13 cellular contexts compared by ENCODE assay signal in genomic region chr3:50050361-50050760, GRCh38. TPM values are rescaled to one million over a fixed set of nuclear protein-coding genes. Genes with fewer than 3 reads are reported as not detected.
DNase-seq lines count a peak whose midpoint lies in the region; ATAC-seq and TF ChIP-seq lines count a peak whose summit lies in the region.
"Had no signal": no experiment of that assay in that cellular context is flagged by ENCODE, and none has a peak within 500 bp of the region (broad histone marks: within the 10 kb centered on the region; RNA-seq: fewer than 3 reads in every experiment).

No MANE protein-coding gene starts in this region.

- no peak overlapping the region for H3K4me3 Mint-ChIP-seq in activated T-helper 17 cell treated with anti-CD3 and anti-CD28 coated beads, Interleukin-2, amount 50 U/mL, for 72 hours
- H3K4me3 Mint-ChIP-seq: CD8-positive, alpha-beta memory T cell had no signal

- H3K27ac Mint-ChIP-seq in activated T-helper 17 cell treated with anti-CD3 and anti-CD28 coated beads, Interleukin-2, amount 50 U/mL, for 72 hours, result peak overlapping the region; percentile 28

- H3K27ac ChIP-seq in HEK293 (ENCODE audit: extremely low read depth, low read depth, low read length), result no peak overlapping the region
- H3K27ac ChIP-seq in foreskin keratinocyte, result no peak overlapping the region
- peak overlapping the region in 6 of 59 donors; percentile 3 to 37 (median 18) for H3K27ac ChIP-seq in dorsolateral prefrontal cortex

- peaks cover 4 to 68% of the 10 kb centered on the region in 2 experiments; a peak in 2 of 3 replicates for H3K36me3 ChIP-seq in HEK293 (ENCODE audit: control insufficient read depth in 2 of 2, insufficient read depth in 1 of 2, low read length in 2 of 2)

- no peak for TF ChIP-seq CTCF in AG04449 (IDR thresholded peaks at IDR 0.05; ENCODE audit: insufficient read depth, low read length, missing control alignments)
- no peak for TF ChIP-seq CTCF in HEK293 (tag by site-specific recombination; IDR thresholded peaks at IDR 0.05)
- no peak for TF ChIP-seq CTCF in foreskin keratinocyte (conservative IDR thresholded peaks at IDR 0.05)
- TF ChIP-seq CTCF in dorsolateral prefrontal cortex (IDR thresholded peaks at IDR 0.05 in 54 of 56, conservative IDR thresholded peaks at IDR 0.05 in 2 of 56; ENCODE audit: low read depth in 1 of 56, partially characterized antibody in 56 of 56), result no peak

- peaks cover 6% of the 10 kb centered on the region for H3K4me1 Mint-ChIP-seq in activated T-helper 17 cell treated with anti-CD3 and anti-CD28 coated beads, Interleukin-2, amount 50 U/mL, for 72 hours

- H3K4me3 ChIP-seq in AG04449 (ENCODE audit: low read depth, low read length) (no peak overlapping the region), HEK293 (ENCODE audit: low read depth, low read length) (no peak overlapping the region), dorsolateral prefrontal cortex (no peak overlapping the region)
- H3K4me3 ChIP-seq: smooth muscle cell had no signal

- DNase-seq in AG04449 (ENCODE audit: low read depth, low spot score) (peak; percentile 9), foreskin keratinocyte (peak; percentile 5 to 6), dorsolateral prefrontal cortex (no peak), AML-193 (lab: John Stamatoyannopoulos, UW) (no peak), OCI-M2 (lab: John Stamatoyannopoulos, UW; ENCODE audit: unreplicated experiment) (no peak)
- DNase-seq: activated CD4-positive, CD25-positive, alpha-beta regulatory T cell; CD8-positive, alpha-beta memory T cell; cortex of kidney; NCI-H1436 had no signal

- no peaks in the 10 kb centered on the region for H3K27me3 ChIP-seq in foreskin keratinocyte
- no peaks in the 10 kb centered on the region for H3K27me3 ChIP-seq in dorsolateral prefrontal cortex

- no peaks in the 10 kb centered on the region for H3K27me3 Mint-ChIP-seq in activated T-helper 17 cell treated with anti-CD3 and anti-CD28 coated beads, Interleukin-2, amount 50 U/mL, for 72 hours

- H3K9me3 ChIP-seq in HEK293 (ENCODE audit: control insufficient read depth, insufficient read depth, low read depth, low read length), result no peaks in the 10 kb centered on the region

- CTCF ChIA-PET in AG04449 (lab: Yijun Ruan, JAX) (interaction anchor here (1.1 kb wide), 1 partner anchor 121 kb away, joined by 3 read pairs; the partner anchor contains the start of gene MON1A), HEK293 (lab: Yijun Ruan, JAX) (no interaction called here)

- H3K36me3 Mint-ChIP-seq in activated T-helper 17 cell treated with anti-CD3 and anti-CD28 coated beads, Interleukin-2, amount 50 U/mL, for 72 hours (ENCODE audit: low read depth), result peaks cover 77% of the 10 kb centered on the region

- no peaks in the 10 kb centered on the region for H3K9me3 Mint-ChIP-seq in activated T-helper 17 cell treated with anti-CD3 and anti-CD28 coated beads, Interleukin-2, amount 50 U/mL, for 72 hours
- H3K9me3 Mint-ChIP-seq: CD8-positive, alpha-beta memory T cell had no signal

- POLR2A ChIA-PET in AG04449 (lab: Yijun Ruan, JAX), result no interaction called here
- POLR2A ChIA-PET in HEK293 (lab: Yijun Ruan, JAX), result interaction anchor here (0.8 kb wide), 1 partner anchor 20 kb away, joined by 5 read pairs; no protein-coding TSS in a partner anchor

- ATAC-seq in activated T-helper 17 cell treated with anti-CD3 and anti-CD28 coated beads, Interleukin-2, amount 50 U/mL, for 72 hours (replicated peaks), result no peak
- ATAC-seq in foreskin keratinocyte, result no peak
- ATAC-seq in HG02981 (IDR thresholded peaks at IDR 0.05; ENCODE audit: unreplicated experiment), result no peak

- intact Hi-C loops in dorsolateral prefrontal cortex (cut with DNase I), result no loop called here

- H3K4me1 ChIP-seq in HEK293 (ENCODE audit: control insufficient read depth, insufficient read depth, low read length), result no peaks in the 10 kb centered on the region
- H3K4me1 ChIP-seq in foreskin keratinocyte, result peaks cover 8% of the 10 kb centered on the region

TF ChIP-seq in HEK293, 187 proteins besides CTCF, POLR2A, EP300 and RAD21:
- TF ChIP-seq ZNF140 (tag by site-specific recombination; IDR thresholded peaks at IDR 0.05), result peak; percentile 43; the same call in 1 of the 2 replicates
- no peak for TF ChIP-seq SCRT1 (tag by site-specific recombination; IDR thresholded peaks at IDR 0.05; ENCODE audit: borderline replicate concordance)
TF ChIP-seq in HEK293: peak in this region for 1.

RNA-seq across cellular contexts. Expression of gene RBM5, which starts 38.4 kb away (rescaled TPM):
- 100 to 1,000 TPM; 146 to 167 TPM for total RNA-seq in activated T-helper 17 cell treated with anti-CD3 and anti-CD28 coated beads, Interleukin-2, amount 50 U/mL, for 72 hours
- 70.4 and 75.6 TPM in 2 replicates for total RNA-seq in foreskin keratinocyte
- 25.6 and 29.0 TPM in 2 replicates for polyA plus RNA-seq in foreskin keratinocyte
- 100 to 1,000 TPM; 146 to 322 (median 227) TPM for total RNA-seq in dorsolateral prefrontal cortex

Comparison
In these comparisons a context has a peak if more than half of its experiments do, and no peak if none do; other contexts are left out.
1. DNase-seq: peak in AG04449 (single experiment) and foreskin keratinocyte (2 of 2); none in dorsolateral prefrontal cortex (0 of 10), AML-193 (0 of 2) and OCI-M2 (single experiment).